Comparison of ENCODE assay signal across 9 cellular contexts in genomic region chr1:226736001-226736907, GRCh38. TPM values are rescaled to one million over a fixed set of nuclear protein-coding genes. Genes with fewer than 3 reads are reported as not detected.
DNase-seq lines count a peak whose midpoint lies in the region; ATAC-seq and TF ChIP-seq lines count a peak whose summit lies in the region.
"Had no signal": no experiment of that assay in that cellular context is flagged by ENCODE, and none has a peak within 500 bp of the region (broad histone marks: within the 10 kb centered on the region; RNA-seq: fewer than 3 reads in every experiment).

No MANE protein-coding gene starts in this region.

- H3K27ac ChIP-seq in left lung (peak overlapping the region in 1 of 2 donors; percentile 90), suprapubic skin (peak overlapping the region; percentile 90)
- H3K27ac ChIP-seq: 22Rv1 had no signal

- DNase-seq in DMS 273 (lab: John Stamatoyannopoulos, UW; ENCODE audit: unreplicated experiment) (peak; percentile 61), DMS 273 treated with DMSO at 0.1 percent for 48 hours (lab: John Stamatoyannopoulos, UW) (no peak), astrocyte of the hippocampus (ENCODE audit: low read depth, low spot score) (peak; percentile 46), left lung (peak in 1 of 2 donors; percentile 68), suprapubic skin (ENCODE audit: low spot score in 2 of 2) (peak in 1 of 2 donors; percentile 71), NK-92 (lab: John Stamatoyannopoulos, UW; ENCODE audit: unreplicated experiment) (no peak)

- no peaks in the 10 kb centered on the region for H3K9me3 ChIP-seq in left lung
- H3K9me3 ChIP-seq in suprapubic skin, result no peaks in the 10 kb centered on the region

- ATAC-seq in left lung, result no peak
- ATAC-seq in GM21447 (IDR thresholded peaks at IDR 0.05; ENCODE audit: unreplicated experiment), result no peak
- ATAC-seq in HG03571 (IDR thresholded peaks at IDR 0.05; ENCODE audit: unreplicated experiment), result no peak

- peaks cover 34 to 70% of the 10 kb centered on the region in 2 donors for H3K4me1 ChIP-seq in left lung
- peaks cover 63% of the 10 kb centered on the region for H3K4me1 ChIP-seq in suprapubic skin

- WGBS in suprapubic skin, result 71% methylated on average over 11 of the region's 39 CpGs

- TF ChIP-seq POLR2A in suprapubic skin (IDR thresholded peaks at IDR 0.05), result no peak

- H3K27me3 ChIP-seq in left lung (no peaks in the 10 kb centered on the region), suprapubic skin (no peaks in the 10 kb centered on the region)

- H3K4me3 ChIP-seq in left lung, result peak overlapping the region; percentile 68 to 90
- H3K4me3 ChIP-seq in suprapubic skin, result peak overlapping the region; percentile 92

- TF ChIP-seq CTCF in left lung (IDR thresholded peaks at IDR 0.05) (no peak), suprapubic skin (IDR thresholded peaks at IDR 0.05) (no peak)

- H3K36me3 ChIP-seq in left lung (peaks cover 0 to 22% of the 10 kb centered on the region in 2 donors), suprapubic skin (peaks cover 5% of the 10 kb centered on the region)

- intact Hi-C loops in left lung (cut with DNase I), result loop anchor here in 1 of 2 donors (5.0 to 10.0 kb wide), 2 partner anchors 91 kb away; no protein-coding TSS in a partner anchor

- TF ChIP-seq EP300 in suprapubic skin (IDR thresholded peaks at IDR 0.05), result no peak

RNA-seq across cellular contexts. Expression of gene ITPKB, which starts 2.8 kb away (rescaled TPM):
- total RNA-seq in left lung, result 10 to 100 TPM; 25.0 to 34.6 TPM
- 10 to 100 TPM; 31.0 to 39.0 (median 35.3) TPM for total RNA-seq in suprapubic skin

Comparison
In these comparisons a context has a peak if more than half of its experiments do, and no peak if none do; other contexts are left out.
1. DNase-seq: peak in DMS 273 (single experiment) and astrocyte of the hippocampus (single experiment); none in DMS 273 treated with DMSO at 0.1 percent for 48 hours (single experiment) and NK-92 (single experiment).